1 cellular context compared by ENCODE assay signal in genomic region chr10:43061764-43062163, GRCh38.
TF ChIP-seq lines count a peak whose summit lies in the region.

No MANE protein-coding gene starts in this region.

TF ChIP-seq in HEK293, 187 proteins besides CTCF, POLR2A, EP300 and RAD21 (continued from another document):
- no peak for TF ChIP-seq ZNF776 (tag by site-specific recombination; IDR thresholded peaks at IDR 0.05; ENCODE audit: borderline replicate concordance)
- TF ChIP-seq ZNF341 (tag by site-specific recombination; IDR thresholded peaks at IDR 0.05; ENCODE audit: low read depth): no peak
- no peak for TF ChIP-seq ZNF670 (tag by site-specific recombination; IDR thresholded peaks at IDR 0.05; ENCODE audit: low read depth)
- TF ChIP-seq SCRT2 (tag by site-specific recombination; IDR thresholded peaks at IDR 0.05): no peak
- no peak for TF ChIP-seq ZNF561 (tag by site-specific recombination; IDR thresholded peaks at IDR 0.05; ENCODE audit: borderline replicate concordance)
